Comparison of ENCODE assay signal across 20 cellular contexts in the genomic region with DNA sequence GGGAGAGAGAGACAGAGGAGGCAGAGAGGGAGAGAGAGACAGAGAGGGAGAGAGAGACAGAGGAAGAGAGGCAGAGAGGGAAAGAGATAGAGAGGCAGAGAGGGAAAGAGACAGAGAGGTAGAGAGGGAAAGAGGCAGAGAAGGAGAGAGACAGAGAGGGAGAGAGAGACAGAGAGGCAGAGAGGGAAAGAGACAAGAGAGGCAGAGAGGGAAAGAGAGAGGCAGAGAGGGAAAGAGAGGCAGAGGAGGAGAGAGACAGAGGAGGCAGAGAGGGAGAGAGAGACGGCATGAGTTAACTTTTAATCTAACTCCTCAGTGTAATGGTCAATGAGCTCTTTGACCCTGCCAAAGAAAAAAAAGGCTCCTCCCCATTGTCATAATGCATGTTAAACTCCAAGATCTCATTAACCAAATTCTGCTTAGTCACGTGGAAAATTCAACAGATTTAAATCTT. TPM values are rescaled to one million over a fixed set of nuclear protein-coding genes. Genes with fewer than 3 reads are reported as not detected.
DNase-seq lines count a peak whose midpoint lies in the region; ATAC-seq and TF ChIP-seq lines count a peak whose summit lies in the region.
"Had no signal": no experiment of that assay in that cellular context is flagged by ENCODE, and none has a peak within 500 bp of the region (broad histone marks: within the 10 kb centered on the region; RNA-seq: fewer than 3 reads in every experiment).

No MANE protein-coding gene starts in this region.

- H4K20me1 ChIP-seq in hepatocyte (ENCODE audit: insufficient read depth, poor library complexity, severe bottlenecking) (no peaks in the 10 kb centered on the region), neural progenitor cell (ENCODE audit: low read depth) (no peaks in the 10 kb centered on the region)

- H3K36me3 Mint-ChIP-seq in Caco-2 (ENCODE audit: insufficient read depth, unreplicated experiment) (no peaks in the 10 kb centered on the region), neural progenitor cell (no peaks in the 10 kb centered on the region)
- no peaks in the 10 kb centered on the region for H3K36me3 Mint-ChIP-seq in activated CD4-positive, alpha-beta T cell treated with anti-CD3 and anti-CD28 coated beads, Interleukin-2, amount 10 ng/mL, durations not matched to agents 7 days and 5 days (ENCODE audit: low read depth)
- H3K36me3 Mint-ChIP-seq: CD4-positive, alpha-beta memory T cell had no signal

- TF ChIP-seq CTCF in Caco-2 (IDR thresholded peaks at IDR 0.05; ENCODE audit: insufficient read depth in 1 of 2, low read depth in 1 of 2, low read length in 1 of 2, severe bottlenecking in 1 of 2, unreplicated experiment in 1 of 2) (no peak), Panc1 (IDR thresholded peaks at IDR 0.05) (no peak), hepatocyte (IDR thresholded peaks at IDR 0.05; ENCODE audit: poor library complexity) (no peak), neural progenitor cell (IDR thresholded peaks at IDR 0.05) (no peak)

- H3K9ac ChIP-seq in neural progenitor cell, result no peak overlapping the region
- H3K9ac ChIP-seq: BLaER1 had no signal

- H3K4me2 ChIP-seq in hepatocyte, result no peak overlapping the region
- peak overlapping the region; percentile 5 for H3K4me2 ChIP-seq in neural progenitor cell
- H3K4me2 ChIP-seq: BLaER1 had no signal

- CTCF ChIA-PET in Caco-2 (lab: Charles Lee), result interaction anchor here (0.8 kb wide), 2 partner anchors 68 to 198 kb away, joined by 6 to 7 read pairs; partner anchors contain the start of gene MAK
- CTCF ChIA-PET in Panc1 (lab: Charles Lee), result no interaction called here
- CTCF ChIA-PET in activated CD4-positive, alpha-beta T cell treated with anti-CD3 and anti-CD28 coated beads, Interleukin-2, amount 10 ng/mL, durations not matched to agents 7 days and 5 days (lab: Charles Lee), result no interaction called here

- DNase-seq in Caco-2, result no peak
- DNase-seq in Panc1 (ENCODE audit: low read depth, low spot score), result no peak
- no peak for DNase-seq in hepatocyte (ENCODE audit: low spot score)
- peak; percentile 13 for DNase-seq in neural progenitor cell (ENCODE audit: low spot score)
- no peak for DNase-seq in posterior vena cava (ENCODE audit: low spot score)
- no peak for DNase-seq in effector CD8-positive, alpha-beta T cell (lab: John Stamatoyannopoulos, UW)
- no peak for DNase-seq in activated CD4-positive, alpha-beta T cell treated with anti-CD3 and anti-CD28 coated beads, Interleukin-2, amount 10 ng/mL, durations not matched to agents 7 days and 5 days
- DNase-seq: CD4-positive, alpha-beta memory T cell; DMS79; H9; NCI-H1105 treated with DMSO at 0.1 percent for 48 hours; NCI-H1694 treated with DMSO at 0.1 percent for 48 hours; NCI-H510A; NCI-H748 treated with DMSO at 0.1 percent for 48 hours; OCI-M1; RPMI8226; SIG-M5 had no signal

- H3K27me3 ChIP-seq in Caco-2 (replicated peaks; ENCODE audit: control insufficient read depth, insufficient read depth, low read length), result no peaks in the 10 kb centered on the region
- no peaks in the 10 kb centered on the region for H3K27me3 ChIP-seq in Panc1 (ENCODE audit: control insufficient read depth, insufficient read depth, low read length)
- H3K27me3 ChIP-seq in hepatocyte, result peaks cover 6% of the 10 kb centered on the region
- H3K27me3 ChIP-seq in neural progenitor cell, result peaks cover 34% of the 10 kb centered on the region
- H3K27me3 ChIP-seq: BLaER1 had no signal

- H3K9me3 Mint-ChIP-seq in Caco-2 (ENCODE audit: unreplicated experiment) (no peaks in the 10 kb centered on the region), neural progenitor cell (no peaks in the 10 kb centered on the region)
- H3K9me3 Mint-ChIP-seq in activated CD4-positive, alpha-beta T cell treated with anti-CD3 and anti-CD28 coated beads, Interleukin-2, amount 10 ng/mL, durations not matched to agents 7 days and 5 days, result no peaks in the 10 kb centered on the region
- H3K9me3 Mint-ChIP-seq: CD4-positive, alpha-beta memory T cell; H9 had no signal

- H3K27ac ChIP-seq in Panc1 (ENCODE audit: low read length) (peak overlapping the region; percentile 32; the same call in 1 of the 2 replicates), hepatocyte (peak overlapping the region; percentile 3), neural progenitor cell (no peak overlapping the region)
- H3K27ac ChIP-seq: BLaER1 had no signal

- no peak overlapping the region for H2AFZ ChIP-seq in hepatocyte
- H2AFZ ChIP-seq in neural progenitor cell (replicated peaks), result peak overlapping the region; percentile 29

- H3K27me3 Mint-ChIP-seq in Caco-2 (ENCODE audit: insufficient read depth, unreplicated experiment), result no peaks in the 10 kb centered on the region
- H3K27me3 Mint-ChIP-seq in neural progenitor cell (ENCODE audit: insufficient read depth, low read depth), result no peaks in the 10 kb centered on the region
- H3K27me3 Mint-ChIP-seq in activated CD4-positive, alpha-beta T cell treated with anti-CD3 and anti-CD28 coated beads, Interleukin-2, amount 10 ng/mL, durations not matched to agents 7 days and 5 days, result peaks cover 69% of the 10 kb centered on the region

- ATAC-seq in Panc1 (no peak), GM21717 (IDR thresholded peaks at IDR 0.05; ENCODE audit: unreplicated experiment) (no peak)
- ATAC-seq: SK-N-SH treated with all-trans-retinoic acid at 6 μM for 48 hours had no signal

- H3K4me1 ChIP-seq in Caco-2, result peaks cover 23% of the 10 kb centered on the region
- peaks cover 46% of the 10 kb centered on the region for H3K4me1 ChIP-seq in Panc1 (ENCODE audit: control insufficient read depth, insufficient read depth, low read length)
- peaks cover 8% of the 10 kb centered on the region for H3K4me1 ChIP-seq in hepatocyte (ENCODE audit: insufficient read depth)
- H3K4me1 ChIP-seq in neural progenitor cell, result peaks cover 24% of the 10 kb centered on the region

- H3K4me1 Mint-ChIP-seq in Caco-2 (ENCODE audit: low read depth, unreplicated experiment), result peaks cover 18% of the 10 kb centered on the region
- peaks cover 36% of the 10 kb centered on the region for H3K4me1 Mint-ChIP-seq in neural progenitor cell
- no peaks in the 10 kb centered on the region for H3K4me1 Mint-ChIP-seq in activated CD4-positive, alpha-beta T cell treated with anti-CD3 and anti-CD28 coated beads, Interleukin-2, amount 10 ng/mL, durations not matched to agents 7 days and 5 days
- H3K4me1 Mint-ChIP-seq: CD4-positive, alpha-beta memory T cell had no signal

- 50% methylated on average over 2 of the region's 2 CpGs for WGBS in hepatocyte (ENCODE audit: low lambda C conversion rate, missing lambda C conversion rate)

- H3K9me3 ChIP-seq in Caco-2 (no peaks in the 10 kb centered on the region), Panc1 (ENCODE audit: control insufficient read depth, insufficient read depth, low read depth, low read length) (no peaks in the 10 kb centered on the region), hepatocyte (ENCODE audit: low read depth) (no peaks in the 10 kb centered on the region), neural progenitor cell (ENCODE audit: low read depth) (no peaks in the 10 kb centered on the region)
- H3K9me3 ChIP-seq: BLaER1 had no signal

- H3K4me3 Mint-ChIP-seq in Caco-2 (ENCODE audit: unreplicated experiment) (no peak overlapping the region), neural progenitor cell (no peak overlapping the region)
- H3K4me3 Mint-ChIP-seq in activated CD4-positive, alpha-beta T cell treated with anti-CD3 and anti-CD28 coated beads, Interleukin-2, amount 10 ng/mL, durations not matched to agents 7 days and 5 days, result no peak overlapping the region
- H3K4me3 Mint-ChIP-seq: CD4-positive, alpha-beta memory T cell; H9 had no signal

- H3K27ac Mint-ChIP-seq in Caco-2 (ENCODE audit: unreplicated experiment) (peak overlapping the region; percentile 44), neural progenitor cell (no peak overlapping the region)
- no peak overlapping the region for H3K27ac Mint-ChIP-seq in activated CD4-positive, alpha-beta T cell treated with anti-CD3 and anti-CD28 coated beads, Interleukin-2, amount 10 ng/mL, durations not matched to agents 7 days and 5 days
- H3K27ac Mint-ChIP-seq: CD4-positive, alpha-beta memory T cell; H9 had no signal

- H3K36me3 ChIP-seq in Caco-2 (ENCODE audit: control insufficient read depth, insufficient read depth, low read length) (no peaks in the 10 kb centered on the region), Panc1 (ENCODE audit: control insufficient read depth, insufficient read depth, low read length) (no peaks in the 10 kb centered on the region), hepatocyte (replicated peaks; ENCODE audit: insufficient read depth, low read depth) (no peaks in the 10 kb centered on the region), neural progenitor cell (no peaks in the 10 kb centered on the region)

- in situ Hi-C loops in Panc1 (cut with HindIII; ENCODE audit: low pct_unique_long_range_greater_than_20kb, low sequenced_read_pairs), result no loop called here

- POLR2A ChIA-PET in Caco-2 (lab: Charles Lee) (no interaction called here), Panc1 (lab: Charles Lee) (no interaction called here)
- POLR2A ChIA-PET in activated CD4-positive, alpha-beta T cell treated with anti-CD3 and anti-CD28 coated beads, Interleukin-2, amount 10 ng/mL, durations not matched to agents 7 days and 5 days (lab: Charles Lee), result no interaction called here

- H3K79me2 ChIP-seq in hepatocyte (peaks cover 22% of the 10 kb centered on the region), neural progenitor cell (ENCODE audit: low read depth) (no peaks in the 10 kb centered on the region)

- BruUV-seq in Caco-2 (replicated peaks; lab: Mats Ljungman, UMichigan) (no TSS peak), Panc1 (replicated peaks; lab: Mats Ljungman, UMichigan) (no TSS peak)

- peaks cover under 1% of the 10 kb centered on the region for H3F3A ChIP-seq in neural progenitor cell (ENCODE audit: low read depth)

- intact Hi-C loops in Caco-2 (cut with micrococcal nuclease; ENCODE audit: unreplicated experiment), result no loop called here
- intact Hi-C loops in Panc1 (cut with micrococcal nuclease; ENCODE audit: unreplicated experiment), result no loop called here
- intact Hi-C loops in posterior vena cava (cut with DNase I), result no loop called here

- H3K9me2 ChIP-seq in hepatocyte (replicated peaks; ENCODE audit: insufficient read depth), result no peaks in the 10 kb centered on the region

- H3K4me3 ChIP-seq in Caco-2 (ENCODE audit: low read depth, low read length) (no peak overlapping the region), Panc1 (ENCODE audit: low read depth in 2 of 2, low read length in 2 of 2) (no peak overlapping the region), hepatocyte (no peak overlapping the region), neural progenitor cell (no peak overlapping the region)
- H3K4me3 ChIP-seq: BLaER1 had no signal

RNA-seq across cellular contexts. Expression of gene ELOVL2, which starts 7.1 kb away (rescaled TPM):
- total RNA-seq in Caco-2 (2022) (not detected in 2 replicates), Panc1 (2021; ENCODE audit: unreplicated experiment) (27.8 TPM), hepatocyte (20.8 and 24.8 TPM in 2 replicates), neural progenitor cell (ENCODE audit: low replicate concordance) (5.8 and 9.1 TPM in 2 replicates), posterior vena cava (under 1 TPM; 0.23 to 0.38 TPM)
- 12.1 TPM for polyA plus RNA-seq in Panc1 (2012; ENCODE audit: insufficient read length)
- polyA plus RNA-seq in hepatocyte, result 13.6 and 13.9 TPM in 2 replicates
- not detected for total RNA-seq in activated CD4-positive, alpha-beta T cell treated with anti-CD3 and anti-CD28 coated beads, Interleukin-2, amount 10 ng/mL, durations not matched to agents 7 days and 5 days
- total RNA-seq: CD4-positive, alpha-beta memory T cell had no signal
- polyA plus RNA-seq: CD4-positive, alpha-beta memory T cell had no signal

RNA-seq across cellular contexts. Expression of gene SMIM13, which starts 56.6 kb away (rescaled TPM):
- 16.3 and 18.8 TPM in 2 replicates for total RNA-seq in Caco-2 (2022)
- 17.6 TPM for total RNA-seq in Panc1 (2021; ENCODE audit: unreplicated experiment)
- 9.4 TPM for polyA plus RNA-seq in Panc1 (2012; ENCODE audit: insufficient read length)
- 16.0 and 18.2 TPM in 2 replicates for total RNA-seq in hepatocyte
- polyA plus RNA-seq in hepatocyte, result 9.3 and 12.3 TPM in 2 replicates
- total RNA-seq in neural progenitor cell (ENCODE audit: low replicate concordance), result 5.4 and 7.8 TPM in 2 replicates
- total RNA-seq in posterior vena cava, result 10 to 100 TPM in 1 of 2 donors, 1 to 10 TPM in 1; 9.2 to 11.8 TPM
- total RNA-seq in activated CD4-positive, alpha-beta T cell treated with anti-CD3 and anti-CD28 coated beads, Interleukin-2, amount 10 ng/mL, durations not matched to agents 7 days and 5 days, result 1 to 10 TPM; 7.9 to 9.2 TPM
